ENCODE assay signal across 9 cellular contexts in genomic region chr11:62880231-62880802, GRCh38. TPM values are rescaled to one million over a fixed set of nuclear protein-coding genes. Genes with fewer than 3 reads are reported as not detected.
A peak's percentile ranks its signal among the peaks of the same experiment; 100 is the strongest.
DNase-seq lines count a peak whose midpoint lies in the region; ATAC-seq and TF ChIP-seq lines count a peak whose summit lies in the region.
"Had no signal": no experiment of that assay in that cellular context is flagged by ENCODE, and none has a peak within 500 bp of the region (broad histone marks: within the 10 kb centered on the region; RNA-seq: fewer than 3 reads in every experiment).

No MANE protein-coding gene starts in this region.

- H3K9me3 ChIP-seq in RWPE2 (ENCODE audit: severe bottlenecking) (no peaks in the 10 kb centered on the region), lung (ENCODE audit: control insufficient read depth in 2 of 2, insufficient read depth in 1 of 2, low read length in 1 of 2) (no peaks in the 10 kb centered on the region)

- H3K27me3 ChIP-seq in RWPE2 (ENCODE audit: insufficient read depth, poor library complexity, severe bottlenecking) (no peaks in the 10 kb centered on the region), lung (ENCODE audit: control insufficient read depth, insufficient read depth) (no peaks in the 10 kb centered on the region)

- peaks cover 24% of the 10 kb centered on the region for H3K4me1 ChIP-seq in RWPE2 (ENCODE audit: insufficient read depth, poor library complexity, severe bottlenecking)
- H3K4me1 ChIP-seq in lung (ENCODE audit: control insufficient read depth in 2 of 2, insufficient read depth in 2 of 2, low read length in 2 of 2): peaks cover 11 to 15% of the 10 kb centered on the region in 2 donors

- H3K36me3 ChIP-seq in RWPE2 (ENCODE audit: low read depth): peaks cover 71% of the 10 kb centered on the region
- H3K36me3 ChIP-seq in lung (ENCODE audit: control insufficient read depth in 2 of 2, insufficient read depth in 2 of 2, low read length in 2 of 2): peaks cover 15 to 21% of the 10 kb centered on the region in 2 donors

- peak overlapping the region; percentile 92 for H3K27ac ChIP-seq in RWPE2 (ENCODE audit: poor library complexity, severe bottlenecking)
- H3K27ac ChIP-seq in coronary artery: peak overlapping the region; percentile 97 to 99
- H3K27ac ChIP-seq in lung (ENCODE audit: low read depth in 1 of 2, low read length in 1 of 2): peak overlapping the region; percentile 96 to 97

- peak; percentile 63 for DNase-seq in stimulated activated CD4-positive, alpha-beta T cell treated with anti-CD3 and anti-CD28 coated beads, Interleukin-1b, Interleukin-23, amount 100 ng/mL, for 48 hours
- no peak for DNase-seq in stimulated activated CD4-positive, alpha-beta T cell treated with anti-CD3 and anti-CD28 coated beads, Interleukin-4, amount 100 ng/mL, for 4 hours
- peak; percentile 72 for DNase-seq in RWPE2 (ENCODE audit: low spot score)
- peak; percentile 94 for DNase-seq in coronary artery (ENCODE audit: low spot score)
- DNase-seq in lung (ENCODE audit: low spot score): peak; percentile 70
- DNase-seq in superior temporal gyrus (ENCODE audit: extremely low spot score): peak; percentile 79

- ATAC-seq in HG02981 (IDR thresholded peaks at IDR 0.05; ENCODE audit: unreplicated experiment) (peak; percentile 12), RWPE2 (ENCODE audit: low read depth) (peak; percentile 42), lung (ENCODE audit: insufficient read depth, low FRiP score) (peak; percentile 7), HG02938 (IDR thresholded peaks at IDR 0.05; ENCODE audit: unreplicated experiment) (no peak)

- TF ChIP-seq CTCF in RWPE2 (IDR thresholded peaks at IDR 0.05; ENCODE audit: poor library complexity, severe bottlenecking) (no peak), coronary artery (IDR thresholded peaks at IDR 0.05) (no peak), lung (IDR thresholded peaks at IDR 0.05; ENCODE audit: control extremely low read depth, extremely low read depth) (no peak)

- WGBS in lung, 2 donors: 0 to 1% methylated on average over 16 of the region's 16 CpGs

- H3K4me3 ChIP-seq in RWPE2 (ENCODE audit: severe bottlenecking): peak overlapping the region; percentile 66
- peak overlapping the region; percentile 91 for H3K4me3 ChIP-seq in coronary artery
- peak overlapping the region; percentile 90 for H3K4me3 ChIP-seq in lung

RNA-seq across cellular contexts. Expression of gene SLC3A2, which starts 0.4 kb away (rescaled TPM):
- total RNA-seq in lung: 100 to 1,000 TPM; 151 to 249 TPM
- polyA plus RNA-seq in lung: 100 to 1,000 TPM; 173 to 265 TPM

RNA-seq across cellular contexts. Expression of gene CHRM1, which starts 40.8 kb away (rescaled TPM):
- 1 to 10 TPM; 1.1 to 1.5 TPM for total RNA-seq in lung
- 1 to 10 TPM in 1 of 2 donors, under 1 TPM in 1; 0.38 to 1.3 TPM for polyA plus RNA-seq in lung
- total RNA-seq: subcutaneous adipose tissue had no signal

RNA-seq across cellular contexts. Expression of gene WDR74, which starts 40.9 kb away (rescaled TPM):
- total RNA-seq in lung: 10 to 100 TPM; 26.2 to 41.4 TPM
- 10 to 100 TPM; 42.5 to 64.1 TPM for polyA plus RNA-seq in lung

RNA-seq across cellular contexts. Expression of gene TEX54, which starts 47.7 kb away (rescaled TPM):
- not detected for total RNA-seq in lung
- not detected for polyA plus RNA-seq in lung
- total RNA-seq: subcutaneous adipose tissue had no signal

RNA-seq across cellular contexts. Expression of gene STX5, which starts 48.5 kb away (rescaled TPM):
- 10 to 100 TPM; 38.7 to 47.6 TPM for total RNA-seq in lung
- polyA plus RNA-seq in lung: 10 to 100 TPM; 19.8 to 36.6 TPM

Comparison
In these comparisons a context has a peak if more than half of its experiments do, and no peak if none do; other contexts are left out.
1. DNase-seq: peak in stimulated activated CD4-positive, alpha-beta T cell treated with anti-CD3 and anti-CD28 coated beads, Interleukin-1b, Interleukin-23, amount 100 ng/mL, for 48 hours (single experiment), RWPE2 (single experiment), coronary artery (single experiment), lung (single experiment) and superior temporal gyrus (single experiment); none in stimulated activated CD4-positive, alpha-beta T cell treated with anti-CD3 and anti-CD28 coated beads, Interleukin-4, amount 100 ng/mL, for 4 hours (0 of 2).
2. Peak in every context shown above with its lines, with median percentiles within 50 percentile points of each other: H3K27ac ChIP-seq and H3K4me3 ChIP-seq.